Comparison of ENCODE assay signal across 10 cellular contexts in genomic region chr3:160226740-160227048, GRCh38. TPM values are rescaled to one million over a fixed set of nuclear protein-coding genes. Genes with fewer than 3 reads are reported as not detected.
A peak's percentile ranks its signal among the peaks of the same experiment; 100 is the strongest.
DNase-seq lines count a peak whose midpoint lies in the region; ATAC-seq, FAIRE-seq and TF ChIP-seq lines count a peak whose summit lies in the region.
"Had no signal": no experiment of that assay in that cellular context is flagged by ENCODE, and none has a peak within 500 bp of the region (broad histone marks: within the 10 kb centered on the region; RNA-seq: fewer than 3 reads in every experiment).

No MANE protein-coding gene starts in this region.

- FAIRE-seq in urothelium cell line (lab: Jason Lieb, UNC) (no peak), small intestine (lab: Jason Lieb, UNC) (no peak)

- ATAC-seq in left ventricle myocardium superior: no peak
- ATAC-seq in central memory CD8-positive, alpha-beta T cell (replicated peaks; ENCODE audit: extremely low read depth, poor library complexity, severe bottlenecking): no peak
- ATAC-seq in naive B cell (ENCODE audit: low read depth in 2 of 2): no peak
- no peak for ATAC-seq in HG03432 (IDR thresholded peaks at IDR 0.05; ENCODE audit: unreplicated experiment)
- ATAC-seq: gastroesophageal sphincter had no signal

- 17 to 18% (median 18%) methylated on average over 12 of the region's 12 CpGs for WGBS in small intestine, 3 donors

- peaks cover 6% of the 10 kb centered on the region for H3K36me3 Mint-ChIP-seq in central memory CD8-positive, alpha-beta T cell (ENCODE audit: insufficient read depth)
- no peaks in the 10 kb centered on the region for H3K36me3 Mint-ChIP-seq in naive B cell

- H3K9me3 ChIP-seq in left ventricle myocardium inferior (replicated peaks) (no peaks in the 10 kb centered on the region), small intestine (ENCODE audit: control insufficient read depth, low read depth) (no peaks in the 10 kb centered on the region)
- H3K9me3 ChIP-seq: gastroesophageal sphincter had no signal

- H3K9me3 Mint-ChIP-seq in central memory CD8-positive, alpha-beta T cell: no peaks in the 10 kb centered on the region
- peaks cover 0 to 2% (median 0%) of the 10 kb centered on the region in 7 donors for H3K9me3 Mint-ChIP-seq in naive B cell

- DNase-seq in left ventricle myocardium inferior (no peak), left ventricle myocardium superior (no peak), naive B cell (no peak), urothelium cell line (ENCODE audit: low spot score) (no peak), small intestine (no peak), HCEC 1CT (no peak)
- DNase-seq in central memory CD8-positive, alpha-beta T cell (ENCODE audit: low spot score in 2 of 2): no peak
- DNase-seq: DMS79 had no signal

- peaks cover 25% of the 10 kb centered on the region for H3K4me1 ChIP-seq in left ventricle myocardium inferior
- no peaks in the 10 kb centered on the region for H3K4me1 ChIP-seq in small intestine (ENCODE audit: control insufficient read depth in 2 of 2, insufficient read depth in 1 of 2, low read depth in 1 of 2, low read length in 1 of 2)

- no peaks in the 10 kb centered on the region for H3K36me3 ChIP-seq in left ventricle myocardium inferior
- no peaks in the 10 kb centered on the region for H3K36me3 ChIP-seq in small intestine (ENCODE audit: control insufficient read depth in 2 of 2, insufficient read depth in 2 of 2, low read length in 2 of 2)
- H3K36me3 ChIP-seq: gastroesophageal sphincter had no signal

- H3K27ac ChIP-seq in left ventricle myocardium inferior (replicated peaks) (no peak overlapping the region), small intestine (ENCODE audit: low read depth in 1 of 2, low read length in 1 of 2) (no peak overlapping the region)
- H3K27ac ChIP-seq: gastroesophageal sphincter had no signal

- H3K27me3 Mint-ChIP-seq in central memory CD8-positive, alpha-beta T cell: peaks cover 54% of the 10 kb centered on the region
- H3K27me3 Mint-ChIP-seq in naive B cell: peaks cover 33 to 52% (median 50%) of the 10 kb centered on the region in 3 donors

- H3K27me3 ChIP-seq in left ventricle myocardium inferior (ENCODE audit: low read depth) (peaks cover 68% of the 10 kb centered on the region), small intestine (ENCODE audit: control insufficient read depth in 2 of 2, insufficient read depth in 2 of 2, low read length in 2 of 2) (peaks cover 6 to 16% of the 10 kb centered on the region in 2 donors)

- no peak overlapping the region for H3K27ac Mint-ChIP-seq in central memory CD8-positive, alpha-beta T cell (ENCODE audit: low read depth)
- H3K27ac Mint-ChIP-seq in naive B cell: peak overlapping the region in 3 of 6 donors; percentile 42 to 65 (median 49)

- H3K4me3 ChIP-seq in left ventricle myocardium inferior (peak overlapping the region; percentile 77), small intestine (ENCODE audit: low read depth in 1 of 2, low read length in 2 of 2) (peak overlapping the region in 1 of 2 donors; percentile 52)

- intact Hi-C loops in left ventricle myocardium inferior (cut with micrococcal nuclease) (no loop called here), left ventricle myocardium superior (cut with micrococcal nuclease) (no loop called here)

- peaks cover 19% of the 10 kb centered on the region for H3K4me1 Mint-ChIP-seq in central memory CD8-positive, alpha-beta T cell
- peaks cover 16 to 21% (median 21%) of the 10 kb centered on the region in 3 donors for H3K4me1 Mint-ChIP-seq in naive B cell

- peak overlapping the region; percentile 79 for H3K4me3 Mint-ChIP-seq in central memory CD8-positive, alpha-beta T cell
- peak overlapping the region; percentile 64 to 91 (median 88) for H3K4me3 Mint-ChIP-seq in naive B cell

- TF ChIP-seq CTCF in left ventricle myocardium inferior (IDR thresholded peaks at IDR 0.05; ENCODE audit: borderline replicate concordance): no peak

RNA-seq across cellular contexts. Expression of gene C3orf80, which starts 1.5 kb away (rescaled TPM):
- total RNA-seq in left ventricle myocardium inferior: 0.14 TPM
- total RNA-seq in left ventricle myocardium superior: 0.15 TPM
- polyA plus RNA-seq in naive B cell (ENCODE audit: low read depth in 6 of 6): not detected
- polyA plus RNA-seq in small intestine: under 1 TPM in 2 of 3 donors, not detected in 1; 0.54 to 0.92 TPM
